1 cellular context compared by ENCODE assay signal in the genomic region with DNA sequence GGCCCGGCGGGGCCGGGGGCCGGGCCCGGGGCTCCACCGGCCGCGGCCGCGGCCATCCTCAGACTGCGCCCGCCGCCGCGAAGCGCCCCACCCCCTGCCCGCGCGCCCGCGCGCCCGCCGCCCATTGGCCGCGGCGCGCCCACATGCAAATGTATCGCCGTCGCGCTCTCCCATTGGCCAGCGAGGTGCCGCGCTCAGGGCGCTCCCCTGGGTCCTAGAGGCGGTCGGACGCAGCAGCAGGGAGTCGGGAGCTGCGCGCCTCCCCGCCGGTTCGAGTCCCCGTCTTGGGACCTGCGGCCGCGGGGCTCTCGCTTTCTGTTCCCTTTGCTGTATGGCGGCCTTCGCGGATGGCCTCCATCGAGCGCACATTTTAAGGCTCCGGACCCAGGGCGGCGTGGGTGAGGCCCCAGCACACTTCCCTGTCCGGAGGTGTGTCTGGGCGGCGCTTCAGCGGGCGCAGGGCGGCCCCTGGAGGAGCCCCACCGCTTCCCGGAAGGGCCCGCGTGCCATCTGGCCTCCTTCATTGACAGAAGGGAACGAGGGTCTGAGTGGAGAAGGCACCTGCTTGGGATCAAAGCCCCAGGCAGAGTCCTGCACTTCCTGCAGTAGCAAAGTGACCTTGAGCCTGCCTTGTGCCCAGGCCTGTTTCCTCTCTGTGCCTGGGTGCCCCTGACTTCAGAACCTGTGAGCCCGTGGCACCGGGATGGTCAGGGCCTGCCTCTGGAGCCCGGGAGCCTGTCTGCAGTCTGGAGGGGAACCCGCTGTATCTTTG.
TF ChIP-seq lines count a peak whose summit lies in the region.

A gene with protein sequence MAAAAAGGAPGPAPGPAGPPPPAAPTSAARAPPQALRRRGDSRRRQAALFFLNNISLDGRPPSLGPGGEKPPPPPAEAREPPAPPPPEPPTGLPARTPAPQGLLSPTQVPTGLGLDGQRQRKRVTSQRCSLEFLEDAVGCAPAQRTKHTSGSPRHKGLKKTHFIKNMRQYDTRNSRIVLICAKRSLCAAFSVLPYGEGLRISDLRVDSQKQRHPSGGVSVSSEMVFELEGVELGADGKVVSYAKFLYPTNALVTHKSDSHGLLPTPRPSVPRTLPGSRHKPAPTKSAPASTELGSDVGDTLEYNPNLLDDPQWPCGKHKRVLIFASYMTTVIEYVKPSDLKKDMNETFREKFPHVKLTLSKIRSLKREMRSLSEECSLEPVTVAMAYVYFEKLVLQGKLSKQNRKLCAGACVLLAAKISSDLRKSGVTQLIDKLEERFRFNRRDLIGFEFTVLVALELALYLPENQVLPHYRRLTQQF (minus strand): TSS at position 65 of the 772 bp plus-strand sequence. CDS start 9 bp downstream, at position 56.

TF ChIP-seq in K562, 482 proteins besides CTCF, POLR2A, EP300 and RAD21 (continued from another document and continues in another):
- TF ChIP-seq, protein P1, sequence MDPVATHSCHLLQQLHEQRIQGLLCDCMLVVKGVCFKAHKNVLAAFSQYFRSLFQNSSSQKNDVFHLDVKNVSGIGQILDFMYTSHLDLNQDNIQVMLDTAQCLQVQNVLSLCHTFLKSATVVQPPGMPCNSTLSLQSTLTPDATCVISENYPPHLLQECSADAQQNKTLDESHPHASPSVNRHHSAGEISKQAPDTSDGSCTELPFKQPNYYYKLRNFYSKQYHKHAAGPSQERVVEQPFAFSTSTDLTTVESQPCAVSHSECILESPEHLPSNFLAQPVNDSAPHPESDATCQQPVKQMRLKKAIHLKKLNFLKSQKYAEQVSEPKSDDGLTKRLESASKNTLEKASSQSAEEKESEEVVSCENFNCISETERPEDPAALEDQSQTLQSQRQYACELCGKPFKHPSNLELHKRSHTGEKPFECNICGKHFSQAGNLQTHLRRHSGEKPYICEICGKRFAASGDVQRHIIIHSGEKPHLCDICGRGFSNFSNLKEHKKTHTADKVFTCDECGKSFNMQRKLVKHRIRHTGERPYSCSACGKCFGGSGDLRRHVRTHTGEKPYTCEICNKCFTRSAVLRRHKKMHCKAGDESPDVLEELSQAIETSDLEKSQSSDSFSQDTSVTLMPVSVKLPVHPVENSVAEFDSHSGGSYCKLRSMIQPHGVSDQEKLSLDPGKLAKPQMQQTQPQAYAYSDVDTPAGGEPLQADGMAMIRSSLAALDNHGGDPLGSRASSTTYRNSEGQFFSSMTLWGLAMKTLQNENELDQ (CRISPR knock-in tag; IDR thresholded peaks at IDR 0.05; ENCODE audit: borderline replicate concordance) = no peak
- TF ChIP-seq, protein P2, sequence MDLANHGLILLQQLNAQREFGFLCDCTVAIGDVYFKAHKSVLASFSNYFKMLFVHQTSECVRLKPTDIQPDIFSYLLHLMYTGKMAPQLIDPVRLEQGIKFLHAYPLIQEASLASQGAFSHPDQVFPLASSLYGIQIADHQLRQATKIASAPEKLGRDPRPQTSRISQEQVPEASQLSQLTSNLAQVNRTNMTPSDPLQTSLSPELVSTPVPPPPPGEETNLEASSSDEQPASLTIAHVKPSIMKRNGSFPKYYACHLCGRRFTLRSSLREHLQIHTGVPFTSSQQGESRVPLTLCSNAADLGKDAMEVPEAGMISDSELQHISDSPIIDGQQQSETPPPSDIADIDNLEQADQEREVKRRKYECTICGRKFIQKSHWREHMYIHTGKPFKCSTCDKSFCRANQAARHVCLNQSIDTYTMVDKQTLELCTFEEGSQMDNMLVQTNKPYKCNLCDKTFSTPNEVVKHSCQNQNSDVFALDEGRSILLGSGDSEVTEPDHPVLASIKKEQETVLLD (IDR thresholded peaks at IDR 0.05) = 0 out of 2 replicates have a peak, but pooled peaks have one; percentile 16
- TF ChIP-seq ZFP36 (IDR thresholded peaks at IDR 0.05; ENCODE audit: low read depth, low read length, partially characterized antibody) = no peak
- no peak for TF ChIP-seq GTF2F1 (IDR thresholded peaks at IDR 0.05; ENCODE audit: low read depth, low read length)
- no peak for TF ChIP-seq ZNF695 (CRISPR knock-in tag; IDR thresholded peaks at IDR 0.05)
- peak; percentile 94 for TF ChIP-seq CCNT2 (IDR thresholded peaks at IDR 0.05; ENCODE audit: borderline replicate concordance, extremely low read depth, insufficient read length, low read depth, low read length)
- TF ChIP-seq, protein P3, sequence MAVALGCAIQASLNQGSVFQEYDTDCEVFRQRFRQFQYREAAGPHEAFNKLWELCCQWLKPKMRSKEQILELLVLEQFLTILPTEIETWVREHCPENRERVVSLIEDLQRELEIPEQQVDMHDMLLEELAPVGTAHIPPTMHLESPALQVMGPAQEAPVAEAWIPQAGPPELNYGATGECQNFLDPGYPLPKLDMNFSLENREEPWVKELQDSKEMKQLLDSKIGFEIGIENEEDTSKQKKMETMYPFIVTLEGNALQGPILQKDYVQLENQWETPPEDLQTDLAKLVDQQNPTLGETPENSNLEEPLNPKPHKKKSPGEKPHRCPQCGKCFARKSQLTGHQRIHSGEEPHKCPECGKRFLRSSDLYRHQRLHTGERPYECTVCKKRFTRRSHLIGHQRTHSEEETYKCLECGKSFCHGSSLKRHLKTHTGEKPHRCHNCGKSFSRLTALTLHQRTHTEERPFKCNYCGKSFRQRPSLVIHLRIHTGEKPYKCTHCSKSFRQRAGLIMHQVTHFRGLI (CRISPR knock-in tag; IDR thresholded peaks at IDR 0.05) = no peak
- peak; percentile 73 for TF ChIP-seq POLR2G (IDR thresholded peaks at IDR 0.05; ENCODE audit: low read depth, low read length)
- TF ChIP-seq, protein P4, sequence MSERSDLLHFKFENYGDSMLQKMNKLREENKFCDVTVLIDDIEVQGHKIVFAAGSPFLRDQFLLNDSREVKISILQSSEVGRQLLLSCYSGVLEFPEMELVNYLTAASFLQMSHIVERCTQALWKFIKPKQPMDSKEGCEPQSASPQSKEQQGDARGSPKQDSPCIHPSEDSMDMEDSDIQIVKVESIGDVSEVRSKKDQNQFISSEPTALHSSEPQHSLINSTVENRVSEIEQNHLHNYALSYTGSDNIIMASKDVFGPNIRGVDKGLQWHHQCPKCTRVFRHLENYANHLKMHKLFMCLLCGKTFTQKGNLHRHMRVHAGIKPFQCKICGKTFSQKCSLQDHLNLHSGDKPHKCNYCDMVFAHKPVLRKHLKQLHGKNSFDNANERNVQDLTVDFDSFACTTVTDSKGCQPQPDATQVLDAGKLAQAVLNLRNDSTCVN (CRISPR knock-in tag; IDR thresholded peaks at IDR 0.05) = no peak
- TF ChIP-seq LEF1 (IDR thresholded peaks at IDR 0.05) = no peak
- TF ChIP-seq EP400 (IDR thresholded peaks at IDR 0.05) = peak; percentile 91
- TF ChIP-seq NFYB (IDR thresholded peaks at IDR 0.05; ENCODE audit: extremely low read depth, insufficient read length) = peak; percentile 86
- TF ChIP-seq, protein P5, sequence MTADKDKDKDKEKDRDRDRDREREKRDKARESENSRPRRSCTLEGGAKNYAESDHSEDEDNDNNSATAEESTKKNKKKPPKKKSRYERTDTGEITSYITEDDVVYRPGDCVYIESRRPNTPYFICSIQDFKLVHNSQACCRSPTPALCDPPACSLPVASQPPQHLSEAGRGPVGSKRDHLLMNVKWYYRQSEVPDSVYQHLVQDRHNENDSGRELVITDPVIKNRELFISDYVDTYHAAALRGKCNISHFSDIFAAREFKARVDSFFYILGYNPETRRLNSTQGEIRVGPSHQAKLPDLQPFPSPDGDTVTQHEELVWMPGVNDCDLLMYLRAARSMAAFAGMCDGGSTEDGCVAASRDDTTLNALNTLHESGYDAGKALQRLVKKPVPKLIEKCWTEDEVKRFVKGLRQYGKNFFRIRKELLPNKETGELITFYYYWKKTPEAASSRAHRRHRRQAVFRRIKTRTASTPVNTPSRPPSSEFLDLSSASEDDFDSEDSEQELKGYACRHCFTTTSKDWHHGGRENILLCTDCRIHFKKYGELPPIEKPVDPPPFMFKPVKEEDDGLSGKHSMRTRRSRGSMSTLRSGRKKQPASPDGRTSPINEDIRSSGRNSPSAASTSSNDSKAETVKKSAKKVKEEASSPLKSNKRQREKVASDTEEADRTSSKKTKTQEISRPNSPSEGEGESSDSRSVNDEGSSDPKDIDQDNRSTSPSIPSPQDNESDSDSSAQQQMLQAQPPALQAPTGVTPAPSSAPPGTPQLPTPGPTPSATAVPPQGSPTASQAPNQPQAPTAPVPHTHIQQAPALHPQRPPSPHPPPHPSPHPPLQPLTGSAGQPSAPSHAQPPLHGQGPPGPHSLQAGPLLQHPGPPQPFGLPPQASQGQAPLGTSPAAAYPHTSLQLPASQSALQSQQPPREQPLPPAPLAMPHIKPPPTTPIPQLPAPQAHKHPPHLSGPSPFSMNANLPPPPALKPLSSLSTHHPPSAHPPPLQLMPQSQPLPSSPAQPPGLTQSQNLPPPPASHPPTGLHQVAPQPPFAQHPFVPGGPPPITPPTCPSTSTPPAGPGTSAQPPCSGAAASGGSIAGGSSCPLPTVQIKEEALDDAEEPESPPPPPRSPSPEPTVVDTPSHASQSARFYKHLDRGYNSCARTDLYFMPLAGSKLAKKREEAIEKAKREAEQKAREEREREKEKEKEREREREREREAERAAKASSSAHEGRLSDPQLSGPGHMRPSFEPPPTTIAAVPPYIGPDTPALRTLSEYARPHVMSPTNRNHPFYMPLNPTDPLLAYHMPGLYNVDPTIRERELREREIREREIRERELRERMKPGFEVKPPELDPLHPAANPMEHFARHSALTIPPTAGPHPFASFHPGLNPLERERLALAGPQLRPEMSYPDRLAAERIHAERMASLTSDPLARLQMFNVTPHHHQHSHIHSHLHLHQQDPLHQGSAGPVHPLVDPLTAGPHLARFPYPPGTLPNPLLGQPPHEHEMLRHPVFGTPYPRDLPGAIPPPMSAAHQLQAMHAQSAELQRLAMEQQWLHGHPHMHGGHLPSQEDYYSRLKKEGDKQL (CRISPR knock-in tag; IDR thresholded peaks at IDR 0.05; ENCODE audit: borderline replicate concordance) = no peak
- TF ChIP-seq FOSL1 (tag; conservative IDR thresholded peaks at IDR 0.05) = 0 out of 2 replicates have a peak, but pooled peaks have one; percentile 16
- TF ChIP-seq, protein P6, sequence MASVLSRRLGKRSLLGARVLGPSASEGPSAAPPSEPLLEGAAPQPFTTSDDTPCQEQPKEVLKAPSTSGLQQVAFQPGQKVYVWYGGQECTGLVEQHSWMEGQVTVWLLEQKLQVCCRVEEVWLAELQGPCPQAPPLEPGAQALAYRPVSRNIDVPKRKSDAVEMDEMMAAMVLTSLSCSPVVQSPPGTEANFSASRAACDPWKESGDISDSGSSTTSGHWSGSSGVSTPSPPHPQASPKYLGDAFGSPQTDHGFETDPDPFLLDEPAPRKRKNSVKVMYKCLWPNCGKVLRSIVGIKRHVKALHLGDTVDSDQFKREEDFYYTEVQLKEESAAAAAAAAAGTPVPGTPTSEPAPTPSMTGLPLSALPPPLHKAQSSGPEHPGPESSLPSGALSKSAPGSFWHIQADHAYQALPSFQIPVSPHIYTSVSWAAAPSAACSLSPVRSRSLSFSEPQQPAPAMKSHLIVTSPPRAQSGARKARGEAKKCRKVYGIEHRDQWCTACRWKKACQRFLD (CRISPR knock-in tag; IDR thresholded peaks at IDR 0.05) = peak; percentile 55
- TF ChIP-seq NCOR1 (IDR thresholded peaks at IDR 0.05) = no peak
- TF ChIP-seq, protein P7, sequence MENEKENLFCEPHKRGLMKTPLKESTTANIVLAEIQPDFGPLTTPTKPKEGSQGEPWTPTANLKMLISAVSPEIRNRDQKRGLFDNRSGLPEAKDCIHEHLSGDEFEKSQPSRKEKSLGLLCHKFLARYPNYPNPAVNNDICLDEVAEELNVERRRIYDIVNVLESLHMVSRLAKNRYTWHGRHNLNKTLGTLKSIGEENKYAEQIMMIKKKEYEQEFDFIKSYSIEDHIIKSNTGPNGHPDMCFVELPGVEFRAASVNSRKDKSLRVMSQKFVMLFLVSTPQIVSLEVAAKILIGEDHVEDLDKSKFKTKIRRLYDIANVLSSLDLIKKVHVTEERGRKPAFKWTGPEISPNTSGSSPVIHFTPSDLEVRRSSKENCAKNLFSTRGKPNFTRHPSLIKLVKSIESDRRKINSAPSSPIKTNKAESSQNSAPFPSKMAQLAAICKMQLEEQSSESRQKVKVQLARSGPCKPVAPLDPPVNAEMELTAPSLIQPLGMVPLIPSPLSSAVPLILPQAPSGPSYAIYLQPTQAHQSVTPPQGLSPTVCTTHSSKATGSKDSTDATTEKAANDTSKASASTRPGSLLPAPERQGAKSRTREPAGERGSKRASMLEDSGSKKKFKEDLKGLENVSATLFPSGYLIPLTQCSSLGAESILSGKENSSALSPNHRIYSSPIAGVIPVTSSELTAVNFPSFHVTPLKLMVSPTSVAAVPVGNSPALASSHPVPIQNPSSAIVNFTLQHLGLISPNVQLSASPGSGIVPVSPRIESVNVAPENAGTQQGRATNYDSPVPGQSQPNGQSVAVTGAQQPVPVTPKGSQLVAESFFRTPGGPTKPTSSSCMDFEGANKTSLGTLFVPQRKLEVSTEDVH (IDR thresholded peaks at IDR 0.05; ENCODE audit: low read depth, partially characterized antibody) = peak; percentile 82
- TF ChIP-seq DIDO1 (tag; IDR thresholded peaks at IDR 0.05; ENCODE audit: low read depth) = no peak; the same call in 1 of the 2 replicates
- TF ChIP-seq TAF9B (IDR thresholded peaks at IDR 0.05; ENCODE audit: partially characterized antibody) = no peak
- peak; percentile 98 for TF ChIP-seq CTBP1 (IDR thresholded peaks at IDR 0.05; ENCODE audit: borderline replicate concordance)
- TF ChIP-seq ZBED1 (IDR thresholded peaks at IDR 0.05) = no peak
- no peak for TF ChIP-seq TFAM (CRISPR knock-in tag; conservative IDR thresholded peaks at IDR 0.05)
- no peak for TF ChIP-seq ZNF324 (CRISPR knock-in tag; IDR thresholded peaks at IDR 0.05)
- TF ChIP-seq, protein P8, sequence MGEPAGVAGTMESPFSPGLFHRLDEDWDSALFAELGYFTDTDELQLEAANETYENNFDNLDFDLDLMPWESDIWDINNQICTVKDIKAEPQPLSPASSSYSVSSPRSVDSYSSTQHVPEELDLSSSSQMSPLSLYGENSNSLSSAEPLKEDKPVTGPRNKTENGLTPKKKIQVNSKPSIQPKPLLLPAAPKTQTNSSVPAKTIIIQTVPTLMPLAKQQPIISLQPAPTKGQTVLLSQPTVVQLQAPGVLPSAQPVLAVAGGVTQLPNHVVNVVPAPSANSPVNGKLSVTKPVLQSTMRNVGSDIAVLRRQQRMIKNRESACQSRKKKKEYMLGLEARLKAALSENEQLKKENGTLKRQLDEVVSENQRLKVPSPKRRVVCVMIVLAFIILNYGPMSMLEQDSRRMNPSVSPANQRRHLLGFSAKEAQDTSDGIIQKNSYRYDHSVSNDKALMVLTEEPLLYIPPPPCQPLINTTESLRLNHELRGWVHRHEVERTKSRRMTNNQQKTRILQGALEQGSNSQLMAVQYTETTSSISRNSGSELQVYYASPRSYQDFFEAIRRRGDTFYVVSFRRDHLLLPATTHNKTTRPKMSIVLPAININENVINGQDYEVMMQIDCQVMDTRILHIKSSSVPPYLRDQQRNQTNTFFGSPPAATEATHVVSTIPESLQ (CRISPR knock-in tag; IDR thresholded peaks at IDR 0.05) = 0 out of 2 replicates have a peak, but pooled peaks have one; percentile 68
- TF ChIP-seq RCOR1 (IDR thresholded peaks at IDR 0.05; ENCODE audit: borderline replicate concordance in 1 of 2, low read depth in 2 of 2, low read length in 2 of 2) = peak in 1 of 2 experiments; percentile 5; a peak in 1 of 4 replicates
- TF ChIP-seq RUNX1 (IDR thresholded peaks at IDR 0.05; ENCODE audit: low read depth) = no peak
- no peak for TF ChIP-seq ZNF41 (CRISPR knock-in tag; conservative IDR thresholded peaks at IDR 0.05)
- no peak for TF ChIP-seq ZNF143 (CRISPR knock-in tag; IDR thresholded peaks at IDR 0.05)
- no peak for TF ChIP-seq PHF21A (IDR thresholded peaks at IDR 0.05; ENCODE audit: borderline replicate concordance, low read depth)
- TF ChIP-seq KLF6 (CRISPR knock-in tag; IDR thresholded peaks at IDR 0.05; ENCODE audit: borderline replicate concordance) = no peak
- no peak for TF ChIP-seq XRCC4 (IDR thresholded peaks at IDR 0.05; ENCODE audit: extremely low read depth, insufficient read depth, insufficient read length)
- TF ChIP-seq ELF4 (CRISPR knock-in tag; IDR thresholded peaks at IDR 0.05) = 0 out of 2 replicates have a peak, but pooled peaks have one; percentile 38
